ENCODE assay signal across 8 cellular contexts in the genomic region with DNA sequence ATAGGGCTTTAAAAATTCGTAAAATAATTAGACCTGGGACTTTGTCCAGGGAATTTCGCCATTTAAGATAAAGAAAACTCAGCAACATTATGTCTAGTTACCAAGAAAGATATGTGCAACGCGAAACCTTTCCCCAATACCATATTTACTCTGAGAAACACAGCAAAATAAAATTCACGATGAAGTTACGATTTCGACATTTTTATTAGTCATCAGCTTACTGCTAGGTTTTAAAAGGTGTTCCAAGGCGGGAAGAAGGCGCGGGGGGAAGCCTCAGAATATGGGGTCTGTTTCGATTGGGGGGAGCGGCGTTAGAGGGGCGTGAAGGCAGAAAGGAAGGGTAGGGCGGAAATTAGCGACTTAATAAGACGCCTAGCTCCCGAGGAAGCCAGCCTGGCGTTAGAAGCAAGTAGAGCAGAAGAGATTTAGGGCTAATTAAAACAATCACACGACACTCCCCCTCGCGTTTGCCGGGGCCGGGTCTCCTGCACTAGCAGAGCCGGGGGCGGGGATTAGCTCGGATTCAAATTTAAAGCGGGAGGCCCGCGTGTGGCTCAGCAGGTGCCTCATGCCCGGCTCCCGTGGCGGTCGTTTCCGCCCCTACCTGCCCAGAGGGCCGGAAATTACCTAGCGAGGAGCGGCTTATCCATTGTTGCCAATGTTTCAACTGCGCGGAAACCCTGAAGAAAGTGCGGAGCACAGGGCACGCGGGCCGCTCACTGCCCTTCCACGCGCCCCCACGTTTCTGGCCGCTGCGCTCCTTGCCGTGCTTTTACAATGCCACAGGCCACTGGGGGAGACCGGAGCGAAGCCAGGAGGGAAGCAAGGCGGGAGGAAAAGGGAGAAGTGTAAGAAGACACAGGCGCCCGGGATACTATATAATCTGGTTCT. TPM values are rescaled to one million over a fixed set of nuclear protein-coding genes. Genes with fewer than 3 reads are reported as not detected.
DNase-seq lines count a peak whose midpoint lies in the region; ATAC-seq and TF ChIP-seq lines count a peak whose summit lies in the region.

No MANE protein-coding gene starts in this region.

- H3K4me1 Mint-ChIP-seq in activated naive CD4-positive, alpha-beta T cell treated with anti-CD3 and anti-CD28 coated beads, Interleukin-2, amount 10 ng/mL, durations not matched to agents 7 days and 5 days: peaks cover 37% of the 10 kb centered on the region

- CTCF ChIA-PET in activated naive CD4-positive, alpha-beta T cell treated with anti-CD3 and anti-CD28 coated beads, Interleukin-2, amount 10 ng/mL, durations not matched to agents 7 days and 5 days (lab: Charles Lee): interaction anchor here (0.6 to 2.9 kb wide), 24 partner anchors 9 to 337 kb away, joined by 3 to 20 read pairs (median 4); no protein-coding TSS in a partner anchor

- TF ChIP-seq CTCF in NB4 (IDR thresholded peaks at IDR 0.05; ENCODE audit: low read depth, low read length) (no peak), osteoblast (IDR thresholded peaks at IDR 0.05; ENCODE audit: extremely low read depth, low read depth, low read length) (no peak), testis (IDR thresholded peaks at IDR 0.05) (no peak)

- H3K4me3 ChIP-seq in GM08714 (ENCODE audit: low read length) (peak overlapping the region; percentile 76), NB4 (ENCODE audit: low read depth, low read length) (peak overlapping the region; percentile 82), osteoblast (ENCODE audit: insufficient read depth, low read length) (peak overlapping the region; percentile 88), testis (peak overlapping the region; percentile 79 to 91)

- peaks cover 3% of the 10 kb centered on the region for H3K9me3 Mint-ChIP-seq in activated naive CD4-positive, alpha-beta T cell treated with anti-CD3 and anti-CD28 coated beads, Interleukin-2, amount 10 ng/mL, durations not matched to agents 7 days and 5 days

- H3K27me3 ChIP-seq in osteoblast (ENCODE audit: insufficient read depth, low read length) (no peaks in the 10 kb centered on the region), testis (no peaks in the 10 kb centered on the region)

- peak; percentile 67 for TF ChIP-seq POLR2A in NB4 (IDR thresholded peaks at IDR 0.05; ENCODE audit: extremely low read depth, insufficient read length)
- no peak for TF ChIP-seq POLR2A in testis (IDR thresholded peaks at IDR 0.05)

- H3K27me3 Mint-ChIP-seq in activated naive CD4-positive, alpha-beta T cell treated with anti-CD3 and anti-CD28 coated beads, Interleukin-2, amount 10 ng/mL, durations not matched to agents 7 days and 5 days: peaks cover 6% of the 10 kb centered on the region

- in situ Hi-C loops in SK-MEL-5 (cut with HindIII; ENCODE audit: low pct_unique_long_range_greater_than_20kb, low sequenced_read_pairs): no loop called here

- H3K36me3 ChIP-seq in osteoblast (ENCODE audit: insufficient read depth, low read length) (no peaks in the 10 kb centered on the region), testis (ENCODE audit: low read depth, missing control alignments) (no peaks in the 10 kb centered on the region)

- H3K9me3 ChIP-seq in osteoblast (ENCODE audit: low read depth, low read length): no peaks in the 10 kb centered on the region
- H3K9me3 ChIP-seq in testis: no peaks in the 10 kb centered on the region

- H3K27ac ChIP-seq in osteoblast (ENCODE audit: low read depth, low read length): peak overlapping the region; percentile 35
- H3K27ac ChIP-seq in testis: peak overlapping the region; percentile 77 to 90

- DNase-seq in NB4 (ENCODE audit: low read depth) (peak; percentile 89), SK-MEL-5 (ENCODE audit: low read depth, low spot score) (peak; percentile 83), glomerular visceral epithelial cell (ENCODE audit: extremely low spot score) (peak; percentile 84), osteoblast (ENCODE audit: insufficient read length, low spot score, missing footprints) (peak; percentile 66), testis (peak; percentile 92)
- peak; percentile 95 for DNase-seq in activated naive CD4-positive, alpha-beta T cell treated with anti-CD3 and anti-CD28 coated beads, Interleukin-2, amount 10 ng/mL, durations not matched to agents 7 days and 5 days

- no peaks in the 10 kb centered on the region for H4K20me1 ChIP-seq in osteoblast (ENCODE audit: insufficient read depth, low read length)

- H2AFZ ChIP-seq in osteoblast (ENCODE audit: low read length): peak overlapping the region; percentile 100

- peak overlapping the region; percentile 99 for H3K4me2 ChIP-seq in osteoblast (ENCODE audit: insufficient read depth, low read length)

- H3K4me3 Mint-ChIP-seq in activated naive CD4-positive, alpha-beta T cell treated with anti-CD3 and anti-CD28 coated beads, Interleukin-2, amount 10 ng/mL, durations not matched to agents 7 days and 5 days: peak overlapping the region; percentile 92

- intact Hi-C loops in testis (cut with DNase I; ENCODE audit: low total_unique reads): no loop called here

- H3K36me3 Mint-ChIP-seq in activated naive CD4-positive, alpha-beta T cell treated with anti-CD3 and anti-CD28 coated beads, Interleukin-2, amount 10 ng/mL, durations not matched to agents 7 days and 5 days: peaks cover 4% of the 10 kb centered on the region

- H3K4me1 ChIP-seq in osteoblast (ENCODE audit: insufficient read depth, low read length): peaks cover 13% of the 10 kb centered on the region
- peaks cover 18% of the 10 kb centered on the region for H3K4me1 ChIP-seq in testis

- peak overlapping the region; percentile 100 for H3K27ac Mint-ChIP-seq in activated naive CD4-positive, alpha-beta T cell treated with anti-CD3 and anti-CD28 coated beads, Interleukin-2, amount 10 ng/mL, durations not matched to agents 7 days and 5 days

- H3K79me2 ChIP-seq in osteoblast (ENCODE audit: insufficient read depth, low read length): peaks cover 30% of the 10 kb centered on the region

- 0% methylated on average over 39 to 55 of the region's 55 CpGs for WGBS in testis, 2 donors

- ATAC-seq in HG02571 (IDR thresholded peaks at IDR 0.05; ENCODE audit: unreplicated experiment): peak; percentile 26

RNA-seq across cellular contexts. Expression of gene POU2F1, which starts 0.8 kb away (rescaled TPM):
- total RNA-seq in SK-MEL-5 (2014; rRNA removed; shearing (Covaris generic)): 8.0 and 11.3 TPM in 2 replicates
- polyA plus RNA-seq in SK-MEL-5 (2015; cell fraction: cytosol; rRNA removed): 4.6 and 11.8 TPM in 2 replicates
- polyA plus RNA-seq in SK-MEL-5 (2015; cell fraction: nucleus; rRNA removed): 7.5 and 7.8 TPM in 2 replicates
- 11.6 and 13.6 TPM in 2 replicates for total RNA-seq in osteoblast
- 10 to 100 TPM; 36.0 to 36.9 TPM for total RNA-seq in testis
- 17.1 TPM for polyA plus RNA-seq in testis (ENCODE audit: insufficient read depth, low read depth, low replicate concordance)

Comparison
In these comparisons a context has a peak if more than half of its experiments do, and no peak if none do; other contexts are left out.
1. Peak in every context shown above with its lines: DNase-seq, ATAC-seq, H3K4me3 ChIP-seq and H3K27ac ChIP-seq.